In the genomic region with DNA sequence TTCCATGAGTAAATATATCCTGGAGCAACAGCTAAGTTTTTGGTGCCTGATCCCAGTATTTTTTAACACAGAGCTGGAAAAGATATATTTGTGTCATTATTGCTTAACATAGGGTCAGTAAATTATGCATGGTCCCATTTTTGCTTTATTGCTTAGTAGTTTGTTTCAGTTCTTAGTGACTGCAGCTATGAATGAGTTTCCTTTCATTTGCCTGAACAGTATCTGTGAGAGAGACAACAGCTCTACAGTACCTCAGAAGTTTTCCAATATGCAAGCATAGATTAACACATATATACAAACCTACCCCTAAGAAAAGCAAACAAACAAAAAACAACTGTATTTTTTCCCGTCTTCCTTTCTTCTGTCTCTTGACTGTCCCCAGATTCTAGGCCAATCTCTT, we compare ENCODE assay signal across 19 cellular contexts.
"Had no signal": no experiment of that assay in that cellular context is flagged by ENCODE, and none has a peak within 500 bp of the region (broad histone marks: within the 10 kb centered on the region; RNA-seq: fewer than 3 reads in every experiment).

No MANE protein-coding gene starts in this region.

- H3K4me3 ChIP-seq: coronary artery, dorsolateral prefrontal cortex, esophagus muscularis mucosa, gastrocnemius medialis, heart right ventricle, left lung, lower lobe of right lung, mucosa of descending colon had no signal

- ATAC-seq: gastrocnemius medialis, heart right ventricle, left cardiac atrium, left lung, left ventricle myocardium superior, lower lobe of right lung, mucosa of descending colon had no signal

- H3K27ac ChIP-seq: coronary artery, dorsolateral prefrontal cortex, esophagus muscularis mucosa, gastrocnemius medialis, heart right ventricle, left lung, lower lobe of right lung had no signal

- H3K27me3 ChIP-seq: dorsolateral prefrontal cortex, esophagus muscularis mucosa, gastrocnemius medialis, heart right ventricle, left lung had no signal

- H3K36me3 ChIP-seq: esophagus muscularis mucosa, gastrocnemius medialis, heart right ventricle, left lung, lower lobe of right lung had no signal

- H3K9me3 ChIP-seq: esophagus muscularis mucosa, gastrocnemius medialis, left lung, lower lobe of right lung, mucosa of descending colon had no signal

- DNase-seq: dermis blood vessel endothelial cell; dorsolateral prefrontal cortex; effector CD4-positive, alpha-beta T cell; effector memory CD4-positive, alpha-beta T cell; foreskin melanocyte; gastrocnemius medialis; glutamatergic neuron; head of caudate nucleus; heart right ventricle; hippocampal formation; left cardiac atrium; left lung; left ventricle myocardium superior; lower lobe of right lung; mesenchymal stem cell; mucosa of descending colon; naive B cell had no signal

- H3K4me1 ChIP-seq: esophagus muscularis mucosa, gastrocnemius medialis, heart right ventricle, left lung, lower lobe of right lung had no signal
